In the genomic region with DNA sequence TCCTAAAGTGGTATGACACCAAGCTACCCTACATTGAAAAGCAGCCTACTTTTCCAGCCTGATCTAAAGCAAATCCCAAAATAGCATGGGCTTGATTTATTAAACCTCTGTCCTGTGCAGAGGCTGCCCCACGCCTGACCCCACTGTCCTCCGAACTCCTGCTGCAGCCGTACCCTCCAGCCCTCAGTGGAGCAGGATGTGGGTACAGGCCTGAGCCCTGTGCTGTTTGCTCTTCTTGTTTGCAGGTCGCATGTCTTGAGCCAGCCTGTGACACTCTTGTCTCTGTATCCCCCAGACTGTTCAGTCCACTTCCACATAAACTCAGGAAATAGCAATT, we compare ENCODE assay signal across 9 cellular contexts.
DNase-seq lines count a peak whose midpoint lies in the region; ATAC-seq and TF ChIP-seq lines count a peak whose summit lies in the region.
"Had no signal": no experiment of that assay in that cellular context is flagged by ENCODE, and none has a peak within 500 bp of the region (broad histone marks: within the 10 kb centered on the region; RNA-seq: fewer than 3 reads in every experiment).

No MANE protein-coding gene starts in this region.

- DNase-seq in cardiac muscle cell (ENCODE audit: low read depth in 1 of 2, low spot score in 1 of 2) (no peak), left ventricle myocardium inferior (no peak), right lobe of liver (no peak), uterus (no peak), activated gamma-delta T cell (lab: John Stamatoyannopoulos, UW) (no peak)
- DNase-seq in activated T-helper 2 cell treated with anti-CD3 and anti-CD28 coated beads, Interferon-gamma antibody, Interleukin-2, Interleukin-4, amounts not matched to agents 10 μg/mL and 5 μg/mL and 100 μg/mL, durations not matched to agents 14 hours and 24 hours and 36 hours (ENCODE audit: low spot score) = no peak
- DNase-seq: BE2C had no signal

- intact Hi-C loops in left ventricle myocardium inferior (cut with micrococcal nuclease) (no loop called here), right lobe of liver (cut with DNase I) (no loop called here), uterus (cut with DNase I; ENCODE audit: low total_unique reads) (no loop called here)
- intact Hi-C loops in activated T-helper 2 cell treated with anti-CD3 and anti-CD28 coated beads, Interferon-gamma antibody, Interleukin-2, Interleukin-4, amounts not matched to agents 10 μg/mL and 5 μg/mL and 100 μg/mL, durations not matched to agents 14 hours and 24 hours and 36 hours (cut with micrococcal nuclease) = loop anchor here (2.0 to 5.0 kb wide), 3 partner anchors 36 to 885 kb away; a partner anchor contains a TSS

- peaks cover 5% of the 10 kb centered on the region for H3K36me3 ChIP-seq in cardiac muscle cell
- H3K36me3 ChIP-seq in left ventricle myocardium inferior = peaks cover 28% of the 10 kb centered on the region
- no peaks in the 10 kb centered on the region for H3K36me3 ChIP-seq in right lobe of liver
- no peaks in the 10 kb centered on the region for H3K36me3 ChIP-seq in uterus

- H3K9me3 ChIP-seq in cardiac muscle cell (ENCODE audit: low read depth) (no peaks in the 10 kb centered on the region), left ventricle myocardium inferior (replicated peaks) (no peaks in the 10 kb centered on the region), right lobe of liver (no peaks in the 10 kb centered on the region), uterus (no peaks in the 10 kb centered on the region)
- H3K9me3 ChIP-seq: BE2C had no signal

- no peak overlapping the region for H3K4me3 Mint-ChIP-seq in activated T-helper 2 cell treated with anti-CD3 and anti-CD28 coated beads, Interferon-gamma antibody, Interleukin-2, Interleukin-4, amounts not matched to agents 10 μg/mL and 5 μg/mL and 100 μg/mL, durations not matched to agents 14 hours and 24 hours and 36 hours (ENCODE audit: low read depth)

- TF ChIP-seq CTCF in cardiac muscle cell (IDR thresholded peaks at IDR 0.05; ENCODE audit: low read depth, low read length) (no peak), left ventricle myocardium inferior (IDR thresholded peaks at IDR 0.05; ENCODE audit: borderline replicate concordance) (no peak), right lobe of liver (IDR thresholded peaks at IDR 0.05) (no peak), uterus (IDR thresholded peaks at IDR 0.05) (no peak)

- peaks cover 44% of the 10 kb centered on the region for H3K4me1 Mint-ChIP-seq in activated T-helper 2 cell treated with anti-CD3 and anti-CD28 coated beads, Interferon-gamma antibody, Interleukin-2, Interleukin-4, amounts not matched to agents 10 μg/mL and 5 μg/mL and 100 μg/mL, durations not matched to agents 14 hours and 24 hours and 36 hours (ENCODE audit: low read depth)

- TF ChIP-seq POLR2A in right lobe of liver (IDR thresholded peaks at IDR 0.05) = no peak
- no peak for TF ChIP-seq POLR2A in uterus (IDR thresholded peaks at IDR 0.05)

- no peaks in the 10 kb centered on the region for H3K9me3 Mint-ChIP-seq in activated T-helper 2 cell treated with anti-CD3 and anti-CD28 coated beads, Interferon-gamma antibody, Interleukin-2, Interleukin-4, amounts not matched to agents 10 μg/mL and 5 μg/mL and 100 μg/mL, durations not matched to agents 14 hours and 24 hours and 36 hours

- H3K27me3 Mint-ChIP-seq in activated T-helper 2 cell treated with anti-CD3 and anti-CD28 coated beads, Interferon-gamma antibody, Interleukin-2, Interleukin-4, amounts not matched to agents 10 μg/mL and 5 μg/mL and 100 μg/mL, durations not matched to agents 14 hours and 24 hours and 36 hours (ENCODE audit: low read depth) = no peaks in the 10 kb centered on the region

- no peaks in the 10 kb centered on the region for H3K27me3 ChIP-seq in cardiac muscle cell
- H3K27me3 ChIP-seq in left ventricle myocardium inferior (ENCODE audit: low read depth) = no peaks in the 10 kb centered on the region
- H3K27me3 ChIP-seq in right lobe of liver = no peaks in the 10 kb centered on the region
- H3K27me3 ChIP-seq in uterus = no peaks in the 10 kb centered on the region
- H3K27me3 ChIP-seq: BE2C had no signal

- WGBS in right lobe of liver (ENCODE audit: insufficient coverage, low coverage, low lambda C conversion rate, missing lambda C conversion rate) = 71% methylated on average over 4 of the region's 4 CpGs

- H3K4me1 ChIP-seq in cardiac muscle cell (ENCODE audit: low read depth) (peaks cover 21% of the 10 kb centered on the region), left ventricle myocardium inferior (peaks cover 22% of the 10 kb centered on the region), right lobe of liver (peaks cover 0 to 12% (median 3%) of the 10 kb centered on the region in 4 donors), uterus (peaks cover 4 to 8% of the 10 kb centered on the region in 2 donors)

- H3K27ac ChIP-seq in cardiac muscle cell = peak overlapping the region; percentile 38
- H3K27ac ChIP-seq in left ventricle myocardium inferior (replicated peaks) = no peak overlapping the region
- no peak overlapping the region for H3K27ac ChIP-seq in right lobe of liver
- H3K27ac ChIP-seq in uterus = peak overlapping the region; percentile 23 to 41

- H3K4me3 ChIP-seq in cardiac muscle cell (no peak overlapping the region), left ventricle myocardium inferior (no peak overlapping the region), right lobe of liver (no peak overlapping the region), uterus (no peak overlapping the region)

- H3K27ac Mint-ChIP-seq in activated T-helper 2 cell treated with anti-CD3 and anti-CD28 coated beads, Interferon-gamma antibody, Interleukin-2, Interleukin-4, amounts not matched to agents 10 μg/mL and 5 μg/mL and 100 μg/mL, durations not matched to agents 14 hours and 24 hours and 36 hours = peak overlapping the region; percentile 47

- peak in 3 of 4 donors; percentile 20 to 31 (median 27) for ATAC-seq in right lobe of liver
- ATAC-seq in GM19452 (IDR thresholded peaks at IDR 0.05; ENCODE audit: unreplicated experiment) = no peak
- ATAC-seq in HG02798 (IDR thresholded peaks at IDR 0.05; ENCODE audit: poor library complexity, unreplicated experiment) = no peak

- peaks cover 24% of the 10 kb centered on the region for H3K36me3 Mint-ChIP-seq in activated T-helper 2 cell treated with anti-CD3 and anti-CD28 coated beads, Interferon-gamma antibody, Interleukin-2, Interleukin-4, amounts not matched to agents 10 μg/mL and 5 μg/mL and 100 μg/mL, durations not matched to agents 14 hours and 24 hours and 36 hours (ENCODE audit: low read depth)

Comparison
In these comparisons a context has a peak if more than half of its experiments do, and no peak if none do; other contexts are left out.
1. H3K27ac ChIP-seq: peak in cardiac muscle cell (single experiment) and uterus (2 of 2); none in left ventricle myocardium inferior (single experiment) and right lobe of liver (0 of 3).
2. ATAC-seq: peak in right lobe of liver (3 of 4); none in GM19452 (single experiment) and HG02798 (single experiment).